ENCODE assay signal across 1 cellular context in the genomic region with DNA sequence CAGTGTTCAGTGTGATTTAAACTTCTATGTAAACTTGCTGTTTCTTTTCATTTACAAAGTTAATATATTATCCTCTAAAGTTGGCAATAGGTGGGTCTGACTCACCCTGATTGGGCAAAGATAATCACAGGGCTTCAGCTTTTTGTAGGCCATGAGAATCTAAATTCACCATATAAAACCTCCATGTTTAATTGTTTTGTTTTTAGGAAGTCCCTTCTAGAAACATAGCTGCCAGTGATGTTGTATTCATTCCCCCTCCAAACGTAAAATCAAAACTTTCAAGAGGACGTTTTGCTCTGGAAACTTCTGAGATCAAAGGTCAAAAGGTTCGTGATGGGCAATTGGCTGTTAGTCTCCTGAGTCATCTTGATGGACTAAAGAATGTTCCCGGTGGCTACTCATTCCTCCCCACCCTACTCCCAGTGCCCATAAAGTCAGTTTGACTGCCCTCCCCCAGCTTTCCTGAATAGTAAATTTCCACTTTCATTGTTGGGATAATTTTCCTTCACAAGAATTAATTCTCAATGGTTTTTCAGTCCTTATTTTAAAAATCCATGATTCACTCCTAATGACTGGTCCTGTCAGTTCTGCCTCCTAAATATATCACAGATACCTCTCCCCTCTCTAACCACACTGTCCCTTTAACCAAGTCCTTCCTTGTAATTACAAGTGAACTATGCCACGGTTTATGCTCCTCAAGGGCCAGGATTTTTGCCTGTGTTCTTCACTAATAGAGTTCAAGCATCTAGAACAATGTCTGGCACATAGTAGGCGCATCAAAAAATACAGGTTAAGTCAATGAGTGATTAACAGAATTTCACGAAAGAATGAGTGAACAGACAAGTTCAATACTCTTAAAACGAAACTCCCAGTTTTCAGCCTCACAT.
TF ChIP-seq lines count a peak whose summit lies in the region.

No MANE protein-coding gene starts in this region.

TF ChIP-seq in A549, 52 proteins besides CTCF, POLR2A, EP300 and RAD21 (continued from another document):
- TF ChIP-seq, protein P1, sequence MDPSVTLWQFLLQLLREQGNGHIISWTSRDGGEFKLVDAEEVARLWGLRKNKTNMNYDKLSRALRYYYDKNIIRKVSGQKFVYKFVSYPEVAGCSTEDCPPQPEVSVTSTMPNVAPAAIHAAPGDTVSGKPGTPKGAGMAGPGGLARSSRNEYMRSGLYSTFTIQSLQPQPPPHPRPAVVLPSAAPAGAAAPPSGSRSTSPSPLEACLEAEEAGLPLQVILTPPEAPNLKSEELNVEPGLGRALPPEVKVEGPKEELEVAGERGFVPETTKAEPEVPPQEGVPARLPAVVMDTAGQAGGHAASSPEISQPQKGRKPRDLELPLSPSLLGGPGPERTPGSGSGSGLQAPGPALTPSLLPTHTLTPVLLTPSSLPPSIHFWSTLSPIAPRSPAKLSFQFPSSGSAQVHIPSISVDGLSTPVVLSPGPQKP (IDR thresholded peaks at IDR 0.05; ENCODE audit: low read depth, low read length) = no peak
- TF ChIP-seq, protein P2, sequence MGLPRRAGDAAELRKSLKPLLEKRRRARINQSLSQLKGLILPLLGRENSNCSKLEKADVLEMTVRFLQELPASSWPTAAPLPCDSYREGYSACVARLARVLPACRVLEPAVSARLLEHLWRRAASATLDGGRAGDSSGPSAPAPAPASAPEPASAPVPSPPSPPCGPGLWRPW (IDR thresholded peaks at IDR 0.05) = no peak
- TF ChIP-seq, protein P3, sequence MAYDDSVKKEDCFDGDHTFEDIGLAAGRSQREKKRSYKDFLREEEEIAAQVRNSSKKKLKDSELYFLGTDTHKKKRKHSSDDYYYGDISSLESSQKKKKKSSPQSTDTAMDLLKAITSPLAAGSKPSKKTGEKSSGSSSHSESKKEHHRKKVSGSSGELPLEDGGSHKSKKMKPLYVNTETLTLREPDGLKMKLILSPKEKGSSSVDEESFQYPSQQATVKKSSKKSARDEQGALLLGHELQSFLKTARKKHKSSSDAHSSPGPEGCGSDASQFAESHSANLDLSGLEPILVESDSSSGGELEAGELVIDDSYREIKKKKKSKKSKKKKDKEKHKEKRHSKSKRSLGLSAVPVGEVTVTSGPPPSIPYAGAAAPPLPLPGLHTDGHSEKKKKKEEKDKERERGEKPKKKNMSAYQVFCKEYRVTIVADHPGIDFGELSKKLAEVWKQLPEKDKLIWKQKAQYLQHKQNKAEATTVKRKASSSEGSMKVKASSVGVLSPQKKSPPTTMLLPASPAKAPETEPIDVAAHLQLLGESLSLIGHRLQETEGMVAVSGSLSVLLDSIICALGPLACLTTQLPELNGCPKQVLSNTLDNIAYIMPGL (CRISPR knock-in tag; IDR thresholded peaks at IDR 0.05; ENCODE audit: borderline replicate concordance) = no peak
- TF ChIP-seq NPAS2 (CRISPR knock-in tag; IDR thresholded peaks at IDR 0.05; ENCODE audit: borderline replicate concordance) (no peak), FOSB (CRISPR knock-in tag; IDR thresholded peaks at IDR 0.05) (no peak), ESRRA (IDR thresholded peaks at IDR 0.05; ENCODE audit: borderline replicate concordance, low read length) (no peak), JUNB (IDR thresholded peaks at IDR 0.05) (peak; percentile 81), POLR2AphosphoS2 (conservative IDR thresholded peaks at IDR 0.05; ENCODE audit: low read length) (no peak), PBX3 (IDR thresholded peaks at IDR 0.05) (peak; percentile 7; the same call in 1 of the 2 replicates), CBX2 (IDR thresholded peaks at IDR 0.05; ENCODE audit: borderline replicate concordance, low read depth) (no peak), PHF8 (IDR thresholded peaks at IDR 0.05; ENCODE audit: borderline replicate concordance, low read depth) (no peak), MYC (IDR thresholded peaks at IDR 0.05; ENCODE audit: borderline replicate concordance, low read length) (0 out of 2 replicates have a peak, but pooled peaks have one; percentile 27), REST (IDR thresholded peaks at IDR 0.05) (no peak)
TF ChIP-seq in A549: peak in this region for 10.
